In genomic region chrX:153646620-153647373, GRCh38 we compare ENCODE assay signal across 7 cellular contexts. TPM values are rescaled to one million over a fixed set of nuclear protein-coding genes. Genes with fewer than 3 reads are reported as not detected.
DNase-seq lines count a peak whose midpoint lies in the region; ATAC-seq and TF ChIP-seq lines count a peak whose summit lies in the region.

TSS of gene DUSP9 (plus strand) at chrX:153647203. CDS start at chrX:153647954, 751 bp downstream.

- no peak within 1 kb of the TSS for H3K23ac ChIP-seq in neuronal stem cell (ENCODE audit: low read depth, low read length, poor library complexity)

- H3K9ac ChIP-seq in neuronal stem cell (ENCODE audit: low read depth, low read length, poor library complexity) = peak within 1 kb of the TSS; percentile 44

- peaks cover 5 to 10% of the 10 kb centered on the region in 2 donors for H3K4me1 ChIP-seq in neuronal stem cell (ENCODE audit: control insufficient read depth in 2 of 2, insufficient read depth in 1 of 2, low read depth in 1 of 2, low read length in 2 of 2)

- peak within 1 kb of the TSS; percentile 59 for H2AFZ ChIP-seq in neuronal stem cell (ENCODE audit: low read length)

- no peak within 1 kb of the TSS for H2AK5ac ChIP-seq in neuronal stem cell (ENCODE audit: low read depth, low read length)

- H3K79me1 ChIP-seq in neuronal stem cell (ENCODE audit: low read depth, low read length) = no peaks in the 10 kb centered on the region

- H3K9me3 ChIP-seq in neuronal stem cell (replicated peaks in 1 of 2; ENCODE audit: control insufficient read depth in 2 of 2, insufficient read depth in 1 of 2, low read depth in 1 of 2, low read length in 2 of 2) = no peaks in the 10 kb centered on the region

- no peak within 1 kb of the TSS for H3K27ac ChIP-seq in dorsolateral prefrontal cortex
- no peak within 1 kb of the TSS for H3K27ac ChIP-seq in neuronal stem cell (replicated peaks; ENCODE audit: low read length)

- H4K91ac ChIP-seq in neuronal stem cell (ENCODE audit: low read depth, low read length, poor library complexity) = no peak within 1 kb of the TSS

- no peaks in the 10 kb centered on the region for H3K36me3 ChIP-seq in neuronal stem cell (replicated peaks in 1 of 2; ENCODE audit: control insufficient read depth in 2 of 2, insufficient read depth in 2 of 2, low read length in 2 of 2)

- H3K4me3 ChIP-seq in dorsolateral prefrontal cortex = peak within 1 kb of the TSS in 24 of 59 donors; percentile 2 to 44 (median 17)
- H3K4me3 ChIP-seq in neuronal stem cell (ENCODE audit: low read length in 2 of 2) = no peak within 1 kb of the TSS

- no peak within 1 kb of the TSS for H2BK12ac ChIP-seq in neuronal stem cell (ENCODE audit: low read length)

- ATAC-seq in GM21515 (IDR thresholded peaks at IDR 0.05; ENCODE audit: unreplicated experiment) = no peak

- H3K14ac ChIP-seq in neuronal stem cell (ENCODE audit: low read length) = no peak within 1 kb of the TSS

- no peak within 1 kb of the TSS for H2BK15ac ChIP-seq in neuronal stem cell (ENCODE audit: low read length)

- peak; percentile 41 for DNase-seq in EL
- DNase-seq in M059J (ENCODE audit: low read depth) = peak; percentile 61
- DNase-seq in dorsolateral prefrontal cortex = peak in 6 of 10 donors; percentile 13 to 40 (median 28)
- DNase-seq in neuronal stem cell (ENCODE audit: low spot score) = no peak
- DNase-seq in activated CD4-positive, alpha-beta T cell treated with anti-CD3 and anti-CD28 coated beads for 1 hour = no peak
- DNase-seq in DMS79 treated with DMSO at 0.1 percent for 48 hours (lab: John Stamatoyannopoulos, UW) = no peak

- TF ChIP-seq CTCF in dorsolateral prefrontal cortex (IDR thresholded peaks at IDR 0.05 in 54 of 56, conservative IDR thresholded peaks at IDR 0.05 in 2 of 56; ENCODE audit: low read depth in 1 of 56, partially characterized antibody in 56 of 56) = no peak

- H3K4ac ChIP-seq in neuronal stem cell (ENCODE audit: low read length) = no peak within 1 kb of the TSS

- H3K27me3 ChIP-seq in dorsolateral prefrontal cortex (peaks cover 0 to 92% (median 44%) of the 10 kb centered on the region in 45 donors), neuronal stem cell (ENCODE audit: control insufficient read depth in 3 of 3, insufficient read depth in 3 of 3, low read depth in 1 of 3, low read length in 3 of 3) (peaks cover 7 to 66% (median 64%) of the 10 kb centered on the region in 3 experiments)

- peak within 1 kb of the TSS; percentile 49 for H3K4me2 ChIP-seq in neuronal stem cell (ENCODE audit: insufficient read depth, low read length, poor library complexity, severe bottlenecking)

- no peak within 1 kb of the TSS for H2BK120ac ChIP-seq in neuronal stem cell (ENCODE audit: low read depth, low read length)

- no peak within 1 kb of the TSS for H4K8ac ChIP-seq in neuronal stem cell (ENCODE audit: low read depth, low read length)

- peak within 1 kb of the TSS; percentile 38 for H3K18ac ChIP-seq in neuronal stem cell (ENCODE audit: low read length)

- intact Hi-C loops in dorsolateral prefrontal cortex (cut with DNase I) = no loop called here

- H2BK5ac ChIP-seq in neuronal stem cell (ENCODE audit: low read length) = no peak within 1 kb of the TSS

- no CpG with 5 or more reads among the region's 53 CpGs for WGBS in neuronal stem cell (ENCODE audit: extremely low coverage in 2 of 2, insufficient read length in 2 of 2, insufficient replicate concordance in 1 of 2), 2 donors

RNA-seq across cellular contexts. Expression of gene DUSP9, which starts in this region (rescaled TPM):
- total RNA-seq in M059J (2014; rRNA removed; shearing (Covaris generic)) = 0.27 and 1.1 TPM in 2 replicates
- 10 to 100 TPM in 2 of 120 experiments, 1 to 10 TPM in 117, under 1 TPM in 1; 0.93 to 13.7 (median 3.5) TPM for total RNA-seq in dorsolateral prefrontal cortex
- 1.5 TPM for polyA plus RNA-seq in neuronal stem cell (2013, experiment 1 of 2)
- 1.4 TPM for polyA plus RNA-seq in neuronal stem cell (2013, experiment 2 of 2)

Comparison
In these comparisons a context has a peak if more than half of its experiments do, and no peak if none do; other contexts are left out.
1. DNase-seq: peak in EL (single experiment), M059J (single experiment) and dorsolateral prefrontal cortex (6 of 10); none in neuronal stem cell (single experiment), activated CD4-positive, alpha-beta T cell treated with anti-CD3 and anti-CD28 coated beads for 1 hour (single experiment) and DMS79 treated with DMSO at 0.1 percent for 48 hours (single experiment).